9 cellular contexts compared by ENCODE assay signal in the genomic region with DNA sequence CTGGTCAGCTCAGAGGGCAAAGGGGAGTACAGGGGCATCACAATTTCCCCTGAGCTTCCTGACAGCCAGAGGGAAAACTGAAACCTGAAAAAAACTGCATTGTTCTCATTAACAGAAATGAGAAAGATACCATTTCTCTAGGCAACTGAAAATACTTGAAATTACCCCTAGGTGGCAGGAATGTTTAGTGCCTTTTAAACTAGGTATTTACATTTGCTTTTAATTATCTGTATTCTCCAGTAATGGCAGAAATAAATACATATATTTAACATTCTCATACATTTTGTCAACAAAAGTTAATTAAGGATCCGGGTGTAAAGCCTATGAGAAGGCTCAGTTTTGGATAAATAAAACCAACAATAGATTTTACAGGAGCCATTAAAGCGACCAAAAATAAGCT. TPM values are rescaled to one million over a fixed set of nuclear protein-coding genes. Genes with fewer than 3 reads are reported as not detected.
A peak's percentile ranks its signal among the peaks of the same experiment; 100 is the strongest.
DNase-seq lines count a peak whose midpoint lies in the region; ATAC-seq and TF ChIP-seq lines count a peak whose summit lies in the region.
"Had no signal": no experiment of that assay in that cellular context is flagged by ENCODE, and none has a peak within 500 bp of the region (broad histone marks: within the 10 kb centered on the region; RNA-seq: fewer than 3 reads in every experiment).

No MANE protein-coding gene starts in this region.

- CTCF ChIA-PET in Calu3 (lab: Charles Lee) = interaction anchor here (0.6 to 2.4 kb wide), 8 partner anchors 115 to 512 kb away, joined by 3 to 23 read pairs (median 4); a partner anchor contains a TSS
- CTCF ChIA-PET in activated naive CD4-positive, alpha-beta T cell treated with anti-CD3 and anti-CD28 coated beads, Interleukin-2, amount 10 ng/mL, durations not matched to agents 7 days and 5 days (lab: Charles Lee) = interaction anchor here (0.6 to 4.0 kb wide), 7 partner anchors 8 to 204 kb away, joined by 3 to 47 read pairs (median 4); no protein-coding TSS in a partner anchor

- H3K36me3 Mint-ChIP-seq in Calu3 (ENCODE audit: insufficient read depth, unreplicated experiment) = peaks cover 40% of the 10 kb centered on the region
- H3K36me3 Mint-ChIP-seq in activated naive CD4-positive, alpha-beta T cell treated with anti-CD3 and anti-CD28 coated beads, Interleukin-2, amount 10 ng/mL, durations not matched to agents 7 days and 5 days = no peaks in the 10 kb centered on the region

- no peaks in the 10 kb centered on the region for H4K20me1 ChIP-seq in Karpas-422 (ENCODE audit: insufficient read depth, low read depth, low read length)

- H3K79me2 ChIP-seq in Karpas-422 (ENCODE audit: low read length) = no peaks in the 10 kb centered on the region

- no peak for ATAC-seq in GM19328 (IDR thresholded peaks at IDR 0.05; ENCODE audit: unreplicated experiment)

- DNase-seq in Calu3 (no peak), Karpas-422 (peak; percentile 57), astrocyte of the spinal cord (ENCODE audit: low read depth, low spot score) (peak; percentile 46), medulla oblongata (ENCODE audit: extremely low spot score) (peak; percentile 15), NCI-H510A treated with DMSO at 0.1 percent for 48 hours (lab: John Stamatoyannopoulos, UW) (no peak), NCI-H2107 treated with DMSO at 0.1 percent for 48 hours (lab: John Stamatoyannopoulos, UW; ENCODE audit: unreplicated experiment) (no peak)
- no peak for DNase-seq in activated naive CD4-positive, alpha-beta T cell treated with anti-CD3 and anti-CD28 coated beads, Interleukin-2, amount 10 ng/mL, durations not matched to agents 7 days and 5 days
- DNase-seq: effector CD8-positive, alpha-beta T cell had no signal

- no TSS peak for BruUV-seq in Calu3 (replicated peaks; lab: Mats Ljungman, UMichigan)

- intact Hi-C loops in Calu3 (cut with micrococcal nuclease; ENCODE audit: unreplicated experiment) = loop anchor here (1.0 kb wide), 2 partner anchors 116 to 169 kb away; no protein-coding TSS in a partner anchor

- H3K9me2 ChIP-seq in Karpas-422 (replicated peaks; ENCODE audit: insufficient read depth, low read length) = no peaks in the 10 kb centered on the region

- no peak overlapping the region for H3K4me3 Mint-ChIP-seq in Calu3 (ENCODE audit: low read depth, unreplicated experiment)
- no peak overlapping the region for H3K4me3 Mint-ChIP-seq in activated naive CD4-positive, alpha-beta T cell treated with anti-CD3 and anti-CD28 coated beads, Interleukin-2, amount 10 ng/mL, durations not matched to agents 7 days and 5 days

- H3K4me1 ChIP-seq in Karpas-422 (ENCODE audit: low read length) = peaks cover 6% of the 10 kb centered on the region

- no peaks in the 10 kb centered on the region for H3K27me3 Mint-ChIP-seq in Calu3 (ENCODE audit: unreplicated experiment)
- H3K27me3 Mint-ChIP-seq in activated naive CD4-positive, alpha-beta T cell treated with anti-CD3 and anti-CD28 coated beads, Interleukin-2, amount 10 ng/mL, durations not matched to agents 7 days and 5 days = peaks cover 5% of the 10 kb centered on the region

- TF ChIP-seq CTCF in Calu3 (IDR thresholded peaks at IDR 0.05; ENCODE audit: unreplicated experiment) (peak; percentile 52), astrocyte of the spinal cord (IDR thresholded peaks at IDR 0.05; ENCODE audit: low read depth, low read length) (peak; percentile 59)

- in situ Hi-C loops in astrocyte of the spinal cord (cut with HindIII; ENCODE audit: low sequenced_read_pairs) = no loop called here

- no peak overlapping the region for H3K9ac ChIP-seq in Karpas-422 (ENCODE audit: low read length)

- no peaks in the 10 kb centered on the region for H3K27me3 ChIP-seq in Karpas-422 (ENCODE audit: low read length)

- no peaks in the 10 kb centered on the region for H3K36me3 ChIP-seq in Karpas-422 (ENCODE audit: insufficient read depth, low read length)

- H3K4me2 ChIP-seq in Karpas-422 (ENCODE audit: low read depth, low read length, poor library complexity, severe bottlenecking) = no peak overlapping the region

- H3K4me3 ChIP-seq in Karpas-422 (ENCODE audit: low read length) (no peak overlapping the region), astrocyte of the spinal cord (ENCODE audit: low read depth, low read length) (no peak overlapping the region)

- H3K9me3 ChIP-seq in Karpas-422 (ENCODE audit: low read length) = no peaks in the 10 kb centered on the region

- H3K27ac ChIP-seq in Karpas-422 (ENCODE audit: low read length) = no peak overlapping the region

- no peak overlapping the region for H2AFZ ChIP-seq in Karpas-422 (ENCODE audit: low read length)

- no peaks in the 10 kb centered on the region for H3K9me3 Mint-ChIP-seq in Calu3 (ENCODE audit: low read depth, unreplicated experiment)
- H3K9me3 Mint-ChIP-seq in activated naive CD4-positive, alpha-beta T cell treated with anti-CD3 and anti-CD28 coated beads, Interleukin-2, amount 10 ng/mL, durations not matched to agents 7 days and 5 days = no peaks in the 10 kb centered on the region

- H3K4me1 Mint-ChIP-seq in Calu3 (ENCODE audit: low read depth, unreplicated experiment) = peaks cover 10% of the 10 kb centered on the region
- no peaks in the 10 kb centered on the region for H3K4me1 Mint-ChIP-seq in activated naive CD4-positive, alpha-beta T cell treated with anti-CD3 and anti-CD28 coated beads, Interleukin-2, amount 10 ng/mL, durations not matched to agents 7 days and 5 days

- no peak overlapping the region for H3K27ac Mint-ChIP-seq in Calu3 (ENCODE audit: unreplicated experiment)
- H3K27ac Mint-ChIP-seq in activated naive CD4-positive, alpha-beta T cell treated with anti-CD3 and anti-CD28 coated beads, Interleukin-2, amount 10 ng/mL, durations not matched to agents 7 days and 5 days = no peak overlapping the region

RNA-seq across cellular contexts. Expression of a gene that starts 34.5 kb away (rescaled TPM):
- total RNA-seq in Calu3 (2022) = 1,080 and 1,158 TPM in 2 replicates
- total RNA-seq in Karpas-422 (2014; rRNA removed; shearing (Covaris generic); ENCODE audit: low replicate concordance) = 1,552 and 1,797 TPM in 2 replicates

Comparison
In these comparisons a context has a peak if more than half of its experiments do, and no peak if none do; other contexts are left out.
1. DNase-seq: peak in Karpas-422 (single experiment), astrocyte of the spinal cord (single experiment) and medulla oblongata (single experiment); none in Calu3 (single experiment), NCI-H510A treated with DMSO at 0.1 percent for 48 hours (single experiment), NCI-H2107 treated with DMSO at 0.1 percent for 48 hours (single experiment) and activated naive CD4-positive, alpha-beta T cell treated with anti-CD3 and anti-CD28 coated beads, Interleukin-2, amount 10 ng/mL, durations not matched to agents 7 days and 5 days (single experiment).